21 cellular contexts compared by ENCODE assay signal in the genomic region with DNA sequence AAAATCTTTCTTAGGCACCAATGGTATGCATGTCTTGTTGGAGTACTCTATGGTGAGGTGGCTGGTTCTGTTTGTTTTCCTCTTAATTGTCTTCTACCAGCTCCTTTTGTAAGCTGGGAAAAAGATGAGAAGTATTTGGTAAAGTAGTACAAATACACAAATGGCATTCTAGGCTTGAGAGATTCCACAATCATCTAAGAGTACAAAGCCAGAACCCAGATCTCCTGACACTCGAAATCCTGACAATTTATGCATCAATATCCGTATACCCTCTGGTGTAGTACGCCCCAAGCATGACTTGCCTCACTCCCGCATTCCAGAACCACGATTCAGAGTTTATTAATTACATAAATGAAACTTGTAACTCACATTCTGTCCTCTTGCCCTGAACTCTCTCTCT. TPM values are rescaled to one million over a fixed set of nuclear protein-coding genes. Genes with fewer than 3 reads are reported as not detected.
A peak's percentile ranks its signal among the peaks of the same experiment; 100 is the strongest.
DNase-seq lines count a peak whose midpoint lies in the region; ATAC-seq, FAIRE-seq and TF ChIP-seq lines count a peak whose summit lies in the region.
"Had no signal": no experiment of that assay in that cellular context is flagged by ENCODE, and none has a peak within 500 bp of the region (broad histone marks: within the 10 kb centered on the region; RNA-seq: fewer than 3 reads in every experiment).

No MANE protein-coding gene starts in this region.

- peak overlapping the region; percentile 0; the same call in 1 of the 2 replicates for H3K4me3 Mint-ChIP-seq in HFFc6
- H3K4me3 Mint-ChIP-seq in astrocyte (ENCODE audit: unreplicated experiment) = no peak overlapping the region
- H3K4me3 Mint-ChIP-seq: stimulated activated effector memory CD8-positive, alpha-beta T cell treated with anti-CD3 and anti-CD28 coated beads, Interleukin-12 subunit alpha, Interleukin-12 subunit beta, amount 100 ng/mL, for 72 hours had no signal

- H3K79me2 ChIP-seq in astrocyte (ENCODE audit: insufficient read depth, low read length) = no peaks in the 10 kb centered on the region

- no peak overlapping the region for H2AFZ ChIP-seq in astrocyte (ENCODE audit: low read depth, low read length)

- H3K27me3 Mint-ChIP-seq in HFFc6 (ENCODE audit: insufficient read depth) = no peaks in the 10 kb centered on the region
- H3K27me3 Mint-ChIP-seq in astrocyte (ENCODE audit: low read depth, unreplicated experiment) = no peaks in the 10 kb centered on the region

- H3K27ac Mint-ChIP-seq in HFFc6 (peak overlapping the region; percentile 67), astrocyte (ENCODE audit: unreplicated experiment) (no peak overlapping the region)
- H3K27ac Mint-ChIP-seq: activated naive CD4-positive, alpha-beta T cell treated with anti-CD3 and anti-CD28 coated beads, Interleukin-2, amount 50 U/mL, for 72 hours; stimulated activated effector memory CD8-positive, alpha-beta T cell treated with anti-CD3 and anti-CD28 coated beads, Interleukin-12 subunit alpha, Interleukin-12 subunit beta, amount 100 ng/mL, for 72 hours had no signal

- H3K9ac ChIP-seq in astrocyte (ENCODE audit: low read length) = no peak overlapping the region

- TF ChIP-seq CTCF in HFFc6 (IDR thresholded peaks at IDR 0.05) (no peak), astrocyte (IDR thresholded peaks at IDR 0.05; ENCODE audit: insufficient read depth, low read depth, low read length) (no peak)

- peaks cover 9% of the 10 kb centered on the region for H3K36me3 ChIP-seq in astrocyte (ENCODE audit: insufficient read depth, low read length)

- H3K36me3 Mint-ChIP-seq in HFFc6 (ENCODE audit: low read depth) = peaks cover 75% of the 10 kb centered on the region
- H3K36me3 Mint-ChIP-seq in astrocyte (ENCODE audit: low read depth, unreplicated experiment) = peaks cover 16% of the 10 kb centered on the region

- H3K27me3 ChIP-seq in astrocyte (ENCODE audit: insufficient read depth, low read length) = no peaks in the 10 kb centered on the region
- H3K27me3 ChIP-seq: SJCRH30, tibial nerve had no signal

- H3K4me1 Mint-ChIP-seq in HFFc6 (ENCODE audit: low read depth) (peaks cover 48% of the 10 kb centered on the region), astrocyte (ENCODE audit: low read depth, unreplicated experiment) (no peaks in the 10 kb centered on the region)

- no peaks in the 10 kb centered on the region for H3K4me1 ChIP-seq in astrocyte (ENCODE audit: insufficient read depth, low read length)
- H3K4me1 ChIP-seq: A549, SJCRH30, tibial nerve had no signal

- DNase-seq in A172 (ENCODE audit: low spot score) = peak; percentile 26
- peak; percentile 62 for DNase-seq in HFFc6
- peak; percentile 36 for DNase-seq in astrocyte (ENCODE audit: low read depth)
- peak; percentile 28 for DNase-seq in foreskin melanocyte
- no peak for DNase-seq in epidermal melanocyte (ENCODE audit: insufficient read length, low spot score)
- no peak for DNase-seq in GOT3 (lab: John Stamatoyannopoulos, UW)
- DNase-seq in NCI-H2227 (lab: John Stamatoyannopoulos, UW; ENCODE audit: unreplicated experiment) = no peak
- DNase-seq: activated CD4-positive, alpha-beta T cell treated with anti-CD3 and anti-CD28 coated beads, Interleukin-2, amount 50 U/mL, for 1 hour; activated T-cell treated with anti-CD3 and anti-CD28 coated beads, Interleukin-2, amount 50 U/mL, for 1 hour; effector CD8-positive, alpha-beta T cell; GDM1; NCI-H1436; NCI-H446 treated with DMSO at 0.1 percent for 48 hours; SJCRH30 had no signal

- H3K4me2 ChIP-seq in astrocyte (ENCODE audit: low read length) = no peak overlapping the region
- H3K4me2 ChIP-seq: A549 had no signal

- no peaks in the 10 kb centered on the region for H3K9me3 ChIP-seq in astrocyte (ENCODE audit: insufficient read depth, low read depth, low read length)
- H3K9me3 ChIP-seq: A549, SJCRH30, tibial nerve had no signal

- H3K4me3 ChIP-seq in astrocyte (ENCODE audit: insufficient read depth, low read depth, low read length) = no peak overlapping the region
- H3K4me3 ChIP-seq: A549, SJCRH30, skin epidermis, tibial nerve had no signal

- ATAC-seq in HG03439 (IDR thresholded peaks at IDR 0.05; ENCODE audit: unreplicated experiment) = no peak
- ATAC-seq: A549; activated naive CD4-positive, alpha-beta T cell treated with anti-CD3 and anti-CD28 coated beads, Interleukin-2, amount 50 U/mL, for 72 hours; stimulated activated effector memory CD8-positive, alpha-beta T cell treated with anti-CD3 and anti-CD28 coated beads, Interleukin-12 subunit alpha, Interleukin-12 subunit beta, amount 100 ng/mL, for 72 hours had no signal

- no peak overlapping the region for H3K27ac ChIP-seq in astrocyte (ENCODE audit: low read depth, low read length)
- H3K27ac ChIP-seq: A549, SJCRH30, skin epidermis, tibial nerve had no signal

- H4K20me1 ChIP-seq in astrocyte (ENCODE audit: insufficient read depth, low read length) = no peaks in the 10 kb centered on the region

- no peak for FAIRE-seq in astrocyte (lab: Jason Lieb, UNC)
- FAIRE-seq: A549, islet of Langerhans had no signal

- H3K9me3 Mint-ChIP-seq in HFFc6 (no peaks in the 10 kb centered on the region), astrocyte (ENCODE audit: unreplicated experiment) (no peaks in the 10 kb centered on the region)

RNA-seq across cellular contexts. Expression of a gene that starts 43.5 kb away (rescaled TPM):
- 97.8 and 100 TPM in 2 replicates for total RNA-seq in A172 (2014; rRNA removed; shearing (Covaris generic))
- 10 to 100 TPM; 32.9 to 51.4 (median 42.7) TPM for total RNA-seq in HFFc6 (2021; fragmentation: NEBNext Ultra II Directional; extraction: Animal tissue kit (Norgen Biotek cat#: 25700))
- 12.1 and 15.2 TPM in 2 replicates for total RNA-seq in astrocyte

Comparison
In these comparisons a context has a peak if more than half of its experiments do, and no peak if none do; other contexts are left out.
1. DNase-seq: peak in A172 (single experiment), HFFc6 (single experiment), astrocyte (single experiment) and foreskin melanocyte (single experiment); none in epidermal melanocyte (single experiment), GOT3 (single experiment) and NCI-H2227 (single experiment).